Comparison of ENCODE assay signal across 16 cellular contexts in genomic region chr4:80538276-80538926, GRCh38.
A peak's percentile ranks its signal among the peaks of the same experiment; 100 is the strongest.
DNase-seq lines count a peak whose midpoint lies in the region; ATAC-seq and TF ChIP-seq lines count a peak whose summit lies in the region.
"Had no signal": no experiment of that assay in that cellular context is flagged by ENCODE, and none has a peak within 500 bp of the region (broad histone marks: within the 10 kb centered on the region; RNA-seq: fewer than 3 reads in every experiment).

No MANE protein-coding gene starts in this region.

- TF ChIP-seq RAD21 in SK-N-SH (IDR thresholded peaks at IDR 0.05; ENCODE audit: low read length): no peak

- H3K9me3 ChIP-seq in SK-N-SH (no peaks in the 10 kb centered on the region), hepatocyte (ENCODE audit: low read depth) (no peaks in the 10 kb centered on the region)
- H3K9me3 ChIP-seq: psoas muscle had no signal

- no peak for ATAC-seq in GM18498 (IDR thresholded peaks at IDR 0.05; ENCODE audit: unreplicated experiment)
- ATAC-seq: psoas muscle, T-helper 17 cell had no signal

- no peak for TF ChIP-seq EP300 in SK-N-SH (IDR thresholded peaks at IDR 0.05; ENCODE audit: borderline replicate concordance in 1 of 2, low read depth in 1 of 2, low read length in 1 of 2)

- no peak overlapping the region for H3K4me3 ChIP-seq in SK-N-SH (ENCODE audit: low read depth in 2 of 2, low read length in 1 of 2)
- H3K4me3 ChIP-seq in hepatocyte: no peak overlapping the region
- H3K4me3 ChIP-seq: psoas muscle had no signal

- peak; percentile 11 for DNase-seq in stimulated activated CD4-positive, alpha-beta T cell treated with anti-CD3 and anti-CD28 coated beads, Interleukin-4, amount 100 ng/mL, for 24 hours
- DNase-seq in stimulated activated CD4-positive, alpha-beta T cell treated with anti-CD3 and anti-CD28 coated beads, Interleukin-4, amount 100 ng/mL, for 4 hours: no peak
- DNase-seq in SK-N-SH (no peak), fibroblast of peridontal ligament (ENCODE audit: extremely low read depth) (peak; percentile 50), COLO668 (lab: John Stamatoyannopoulos, UW; ENCODE audit: unreplicated experiment) (no peak), SW 1271 (lab: John Stamatoyannopoulos, UW) (no peak), hepatocyte (ENCODE audit: low spot score) (no peak)
- DNase-seq: activated CD4-positive, alpha-beta T cell treated with anti-CD3 and anti-CD28 coated beads for 4 hours; activated CD8-positive, alpha-beta memory T cell treated with anti-CD3 and anti-CD28 coated beads, Interleukin-2, amount 50 U/mL, for 48 hours; activated naive CD8-positive, alpha-beta T cell treated with anti-CD3 and anti-CD28 coated beads, Interleukin-2, amount 10 ng/mL, durations not matched to agents 7 days and 5 days; hippocampal formation; MV-4-11; naive B cell; psoas muscle; T-helper 17 cell had no signal

- no peak overlapping the region for H3K27ac ChIP-seq in SK-N-SH (ENCODE audit: low read depth in 2 of 2, low read length in 1 of 2)
- no peak overlapping the region for H3K27ac ChIP-seq in hepatocyte
- H3K27ac ChIP-seq: psoas muscle had no signal

- POLR2A ChIA-PET in SK-N-SH (lab: Yijun Ruan, JAX): no interaction called here

- H3K4me1 ChIP-seq in SK-N-SH (ENCODE audit: control insufficient read depth in 1 of 2, insufficient read depth in 2 of 2, low read depth in 1 of 2, low read length in 1 of 2) (no peaks in the 10 kb centered on the region; a peak in 1 of 4 replicates), hepatocyte (ENCODE audit: insufficient read depth) (peaks cover 6% of the 10 kb centered on the region)
- H3K4me1 ChIP-seq: psoas muscle had no signal

- no peak overlapping the region for H3K4me2 ChIP-seq in SK-N-SH
- no peak overlapping the region for H3K4me2 ChIP-seq in hepatocyte

- H3F3A ChIP-seq in SK-N-SH (replicated peaks; ENCODE audit: insufficient read depth): no peaks in the 10 kb centered on the region

- H3K9me2 ChIP-seq in SK-N-SH: no peaks in the 10 kb centered on the region; the same call in 1 of the 2 replicates
- H3K9me2 ChIP-seq in hepatocyte (replicated peaks; ENCODE audit: insufficient read depth): no peaks in the 10 kb centered on the region

- H3K9ac ChIP-seq in SK-N-SH: no peak overlapping the region

- CTCF ChIA-PET in SK-N-SH (lab: Yijun Ruan, JAX): no interaction called here

- 34% methylated on average over 4 of the region's 4 CpGs for WGBS in SK-N-SH (ENCODE audit: low lambda C conversion rate)
- WGBS in hepatocyte (ENCODE audit: low lambda C conversion rate, missing lambda C conversion rate): 93% methylated on average over 4 of the region's 4 CpGs

- H2AFZ ChIP-seq in SK-N-SH (ENCODE audit: low read depth): no peak overlapping the region
- no peak overlapping the region for H2AFZ ChIP-seq in hepatocyte

- H3K36me3 ChIP-seq in SK-N-SH (replicated peaks in 1 of 2; ENCODE audit: control insufficient read depth in 1 of 2, insufficient read depth in 2 of 2, low read length in 1 of 2) (no peaks in the 10 kb centered on the region), hepatocyte (replicated peaks; ENCODE audit: insufficient read depth, low read depth) (no peaks in the 10 kb centered on the region)

- H3K79me2 ChIP-seq in SK-N-SH (ENCODE audit: insufficient read depth): no peaks in the 10 kb centered on the region
- H3K79me2 ChIP-seq in hepatocyte: no peaks in the 10 kb centered on the region

- H4K20me1 ChIP-seq in SK-N-SH (ENCODE audit: insufficient read depth) (no peaks in the 10 kb centered on the region), hepatocyte (ENCODE audit: insufficient read depth, poor library complexity, severe bottlenecking) (no peaks in the 10 kb centered on the region)

- H3K27me3 ChIP-seq in SK-N-SH (ENCODE audit: insufficient read depth): no peaks in the 10 kb centered on the region
- no peaks in the 10 kb centered on the region for H3K27me3 ChIP-seq in hepatocyte

- TF ChIP-seq CTCF in SK-N-SH (IDR thresholded peaks at IDR 0.05): no peak
- no peak for TF ChIP-seq CTCF in hepatocyte (IDR thresholded peaks at IDR 0.05; ENCODE audit: poor library complexity)

TF ChIP-seq in SK-N-SH, 30 proteins besides CTCF, POLR2A, EP300 and RAD21:
- TF ChIP-seq JUND (IDR thresholded peaks at IDR 0.05) (peak; percentile 60), FOSL2 (IDR thresholded peaks at IDR 0.05; ENCODE audit: borderline replicate concordance, low read depth) (peak; percentile 88), CHD2 (IDR thresholded peaks at IDR 0.05; ENCODE audit: low read length, partially characterized antibody) (no peak), TCF12 (IDR thresholded peaks at IDR 0.05) (peak; percentile 34; the same call in 1 of the 2 replicates), PBX3 (IDR thresholded peaks at IDR 0.05) (0 out of 2 replicates have a peak, but pooled peaks have one; percentile 35)

Comparison
In these comparisons a context has a peak if more than half of its experiments do, and no peak if none do; other contexts are left out.
1. DNase-seq: peak in stimulated activated CD4-positive, alpha-beta T cell treated with anti-CD3 and anti-CD28 coated beads, Interleukin-4, amount 100 ng/mL, for 24 hours (single experiment) and fibroblast of peridontal ligament (single experiment); none in stimulated activated CD4-positive, alpha-beta T cell treated with anti-CD3 and anti-CD28 coated beads, Interleukin-4, amount 100 ng/mL, for 4 hours (0 of 2), SK-N-SH (single experiment), COLO668 (single experiment), SW 1271 (0 of 2) and hepatocyte (single experiment).